ENCODE assay signal across 13 cellular contexts in the genomic region with DNA sequence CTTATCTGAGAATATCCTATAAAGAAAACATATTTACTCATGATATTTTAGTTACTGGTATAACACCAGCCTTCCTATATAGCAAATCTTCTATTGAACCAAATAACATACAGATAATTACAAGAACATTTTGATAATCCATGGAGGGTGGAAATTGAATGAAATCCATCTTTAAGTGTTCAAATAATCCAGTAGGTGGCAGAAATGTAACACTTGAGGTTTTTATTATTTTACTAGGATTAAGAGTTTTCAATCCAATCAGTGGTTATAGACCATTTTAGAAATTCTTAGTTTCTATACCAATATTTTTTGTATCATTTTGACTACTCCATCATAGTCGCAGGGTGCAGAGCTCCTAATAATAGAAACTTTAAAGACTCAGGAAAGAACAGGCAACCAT.
A peak's percentile ranks its signal among the peaks of the same experiment; 100 is the strongest.
DNase-seq lines count a peak whose midpoint lies in the region; TF ChIP-seq lines count a peak whose summit lies in the region.
"Had no signal": no experiment of that assay in that cellular context is flagged by ENCODE, and none has a peak within 500 bp of the region (broad histone marks: within the 10 kb centered on the region; RNA-seq: fewer than 3 reads in every experiment).

No MANE protein-coding gene starts in this region.

- POLR2A ChIA-PET in Caco-2 (lab: Charles Lee), result no interaction called here

- CTCF ChIA-PET in Caco-2 (lab: Charles Lee), result no interaction called here

- H3K36me3 ChIP-seq in neural cell (ENCODE audit: insufficient read depth, low read length), result no peaks in the 10 kb centered on the region
- no peaks in the 10 kb centered on the region for H3K36me3 ChIP-seq in Caco-2 (ENCODE audit: control insufficient read depth, insufficient read depth, low read length)
- H3K36me3 ChIP-seq: neutrophil, tibial artery had no signal

- H3F3A ChIP-seq in neural cell (ENCODE audit: insufficient read depth, low read length, poor library complexity, severe bottlenecking), result no peaks in the 10 kb centered on the region

- TF ChIP-seq CTCF in neural cell (IDR thresholded peaks at IDR 0.05; ENCODE audit: poor library complexity, severe bottlenecking), result peak; percentile 53
- peak in 1 of 2 experiments; percentile 17 for TF ChIP-seq CTCF in Caco-2 (IDR thresholded peaks at IDR 0.05; ENCODE audit: insufficient read depth in 1 of 2, low read depth in 1 of 2, low read length in 1 of 2, severe bottlenecking in 1 of 2, unreplicated experiment in 1 of 2)

- no peak overlapping the region for H3K4me3 Mint-ChIP-seq in activated CD4-positive, alpha-beta T cell treated with anti-CD3 and anti-CD28 coated beads, Interleukin-2, amount 10 ng/mL, durations not matched to agents 24 days and 14 days
- H3K4me3 Mint-ChIP-seq in Caco-2 (ENCODE audit: unreplicated experiment), result no peak overlapping the region

- no peaks in the 10 kb centered on the region for H3K4me1 ChIP-seq in Caco-2
- H3K4me1 ChIP-seq: tibial artery had no signal

- H3K9ac ChIP-seq in neural cell (ENCODE audit: low read length), result no peak overlapping the region

- no peaks in the 10 kb centered on the region for H3K9me3 Mint-ChIP-seq in activated CD4-positive, alpha-beta T cell treated with anti-CD3 and anti-CD28 coated beads, Interleukin-2, amount 10 ng/mL, durations not matched to agents 24 days and 14 days
- no peaks in the 10 kb centered on the region for H3K9me3 Mint-ChIP-seq in Caco-2 (ENCODE audit: unreplicated experiment)

- H3K27me3 ChIP-seq in neural cell (ENCODE audit: insufficient read depth, low read depth, low read length) (no peaks in the 10 kb centered on the region), Caco-2 (replicated peaks; ENCODE audit: control insufficient read depth, insufficient read depth, low read length) (no peaks in the 10 kb centered on the region)
- H3K27me3 ChIP-seq: neutrophil, tibial artery had no signal

- H3K9me2 ChIP-seq in neural cell (ENCODE audit: insufficient read depth, low read length), result no peaks in the 10 kb centered on the region

- peak; percentile 1 for DNase-seq in DMS 273 (lab: John Stamatoyannopoulos, UW; ENCODE audit: unreplicated experiment)
- no peak for DNase-seq in DMS 273 treated with DMSO at 0.1 percent for 48 hours (lab: John Stamatoyannopoulos, UW)
- DNase-seq in HT-29 (ENCODE audit: low spot score), result peak; percentile 5
- DNase-seq in RKO (ENCODE audit: low spot score), result peak; percentile 24
- no peak for DNase-seq in hypothalamus (lab: John Stamatoyannopoulos, UW)
- no peak for DNase-seq in activated CD4-positive, alpha-beta T cell treated with anti-CD3 and anti-CD28 coated beads, Interleukin-2, amount 10 ng/mL, durations not matched to agents 24 days and 14 days
- no peak for DNase-seq in Caco-2
- DNase-seq: 8988T; activated naive CD4-positive, alpha-beta T cell; NCI-H1436; tibial artery had no signal

- intact Hi-C loops in activated CD4-positive, alpha-beta T cell treated with anti-CD3 and anti-CD28 coated beads, Interleukin-2, amount 10 ng/mL, durations not matched to agents 24 days and 14 days (cut with micrococcal nuclease), result no loop called here
- intact Hi-C loops in Caco-2 (cut with micrococcal nuclease; ENCODE audit: unreplicated experiment), result loop anchor here (1.0 kb wide), 1 partner anchor 497 kb away; no protein-coding TSS in a partner anchor

- H3K79me2 ChIP-seq in neural cell (replicated peaks; ENCODE audit: insufficient read depth, low read length), result no peaks in the 10 kb centered on the region

- no peaks in the 10 kb centered on the region for H3K4me1 Mint-ChIP-seq in activated CD4-positive, alpha-beta T cell treated with anti-CD3 and anti-CD28 coated beads, Interleukin-2, amount 10 ng/mL, durations not matched to agents 24 days and 14 days
- H3K4me1 Mint-ChIP-seq in Caco-2 (ENCODE audit: low read depth, unreplicated experiment), result no peaks in the 10 kb centered on the region

- no TSS peak for BruUV-seq in Caco-2 (replicated peaks; lab: Mats Ljungman, UMichigan)

- H3K27me3 Mint-ChIP-seq in activated CD4-positive, alpha-beta T cell treated with anti-CD3 and anti-CD28 coated beads, Interleukin-2, amount 10 ng/mL, durations not matched to agents 24 days and 14 days, result no peaks in the 10 kb centered on the region
- peaks cover 7% of the 10 kb centered on the region for H3K27me3 Mint-ChIP-seq in Caco-2 (ENCODE audit: insufficient read depth, unreplicated experiment)

- peak; percentile 55 for TF ChIP-seq RAD21 in neural cell (conservative IDR thresholded peaks at IDR 0.05)

- no peak overlapping the region for H3K4me2 ChIP-seq in neural cell (ENCODE audit: low read length)

- TF ChIP-seq EP300 in neural cell (conservative IDR thresholded peaks at IDR 0.05; ENCODE audit: poor library complexity, severe bottlenecking), result no peak

- H3K9me3 ChIP-seq in neural cell (ENCODE audit: low read length) (no peaks in the 10 kb centered on the region), Caco-2 (no peaks in the 10 kb centered on the region)
- H3K9me3 ChIP-seq: neutrophil, tibial artery had no signal

- no peaks in the 10 kb centered on the region for H3K36me3 Mint-ChIP-seq in activated CD4-positive, alpha-beta T cell treated with anti-CD3 and anti-CD28 coated beads, Interleukin-2, amount 10 ng/mL, durations not matched to agents 24 days and 14 days (ENCODE audit: low read depth)
- H3K36me3 Mint-ChIP-seq in Caco-2 (ENCODE audit: insufficient read depth, unreplicated experiment), result no peaks in the 10 kb centered on the region

- H3K27ac Mint-ChIP-seq in activated CD4-positive, alpha-beta T cell treated with anti-CD3 and anti-CD28 coated beads, Interleukin-2, amount 10 ng/mL, durations not matched to agents 24 days and 14 days, result no peak overlapping the region
- no peak overlapping the region for H3K27ac Mint-ChIP-seq in Caco-2 (ENCODE audit: unreplicated experiment)

- no peak overlapping the region for H2AFZ ChIP-seq in neural cell (ENCODE audit: low read depth, low read length)

- no peaks in the 10 kb centered on the region for H4K20me1 ChIP-seq in neural cell (ENCODE audit: insufficient read depth)

- H3K27ac ChIP-seq in neural cell (ENCODE audit: low read length), result no peak overlapping the region
- H3K27ac ChIP-seq: neutrophil, tibial artery had no signal

- H3K4me3 ChIP-seq in neural cell (ENCODE audit: low read length) (no peak overlapping the region), Caco-2 (ENCODE audit: low read depth, low read length) (no peak overlapping the region)
- H3K4me3 ChIP-seq: tibial artery had no signal

TF ChIP-seq in neural cell, 6 proteins besides CTCF, POLR2A, EP300 and RAD21:
- TF ChIP-seq SMC3 (conservative IDR thresholded peaks at IDR 0.05; ENCODE audit: poor library complexity) (peak; percentile 53), MXI1 (conservative IDR thresholded peaks at IDR 0.05; ENCODE audit: poor library complexity, severe bottlenecking) (no peak)

Comparison
In these comparisons a context has a peak if more than half of its experiments do, and no peak if none do; other contexts are left out.
1. DNase-seq: peak in DMS 273 (single experiment), HT-29 (single experiment) and RKO (single experiment); none in DMS 273 treated with DMSO at 0.1 percent for 48 hours (single experiment), hypothalamus (0 of 51), activated CD4-positive, alpha-beta T cell treated with anti-CD3 and anti-CD28 coated beads, Interleukin-2, amount 10 ng/mL, durations not matched to agents 24 days and 14 days (single experiment) and Caco-2 (0 of 2).